24 cellular contexts compared by ENCODE assay signal in the genomic region with DNA sequence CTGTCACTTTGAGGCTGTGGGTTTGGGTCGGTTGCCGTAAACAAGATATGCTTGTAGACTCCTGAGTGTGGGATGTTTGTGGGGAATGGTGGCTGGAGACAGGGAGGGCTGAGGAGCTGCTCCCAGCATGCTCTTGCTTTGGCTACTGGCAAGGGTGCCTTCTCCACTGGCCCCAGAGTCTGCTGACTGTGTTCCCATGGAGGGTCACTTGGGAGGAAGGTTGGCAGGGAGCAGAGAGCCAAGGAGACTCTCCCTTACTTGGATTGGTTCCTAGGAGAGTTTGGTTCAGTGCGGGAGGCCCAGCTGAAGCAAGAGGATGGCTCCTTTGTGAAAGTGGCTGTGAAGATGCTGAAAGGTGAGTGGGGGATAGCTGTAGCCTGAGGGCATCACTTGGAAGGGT. TPM values are rescaled to one million over a fixed set of nuclear protein-coding genes. Genes with fewer than 3 reads are reported as not detected.
"Had no signal": no experiment of that assay in that cellular context is flagged by ENCODE, and none has a peak within 500 bp of the region (broad histone marks: within the 10 kb centered on the region; RNA-seq: fewer than 3 reads in every experiment).

No MANE protein-coding gene starts in this region.

- H3K4me3 ChIP-seq: body of pancreas, cardiac muscle cell, hepatocyte, left ventricle myocardium inferior, psoas muscle, right atrium auricular region, transverse colon, uterus had no signal

- H3K9me3 ChIP-seq: body of pancreas, left ventricle myocardium inferior, psoas muscle, right atrium auricular region, transverse colon, uterus had no signal

- DNase-seq: activated CD4-positive, alpha-beta T cell treated with anti-CD3 and anti-CD28 coated beads, Interleukin-2, amount 10 ng/mL, durations not matched to agents 24 days and 14 days; activated CD8-positive, alpha-beta memory T cell treated with anti-CD3 and anti-CD28 coated beads, Interleukin-2, amount 10 ng/mL, durations not matched to agents 7 days and 5 days; activated CD8-positive, alpha-beta T cell treated with anti-CD3 and anti-CD28 coated beads for 36 hours; activated effector memory CD4-positive, alpha-beta T cell treated with anti-CD3 and anti-CD28 coated beads, Interleukin-2, amount 50 U/mL, for 16 hours; activated naive CD4-positive, alpha-beta T cell treated with anti-CD3 and anti-CD28 coated beads, Interleukin-2, amount 10 ng/mL, durations not matched to agents 7 days and 5 days; activated T-cell treated with anti-CD3 and anti-CD28 coated beads for 4 hours; body of pancreas; effector CD8-positive, alpha-beta T cell; glutamatergic neuron; immature natural killer cell; kidney glomerular epithelial cell; left ventricle myocardium inferior; psoas muscle; stimulated activated CD4-positive, alpha-beta T cell treated with anti-CD3 and anti-CD28 coated beads, Interleukin-4, amount 100 ng/mL, for 24 hours; stimulated activated naive CD8-positive, alpha-beta T cell treated with anti-CD3 and anti-CD28 coated beads, Interleukin-15, Interleukin-2, amounts not matched to agents 100 U/mL and 50 U/mL, for 24 hours; transverse colon; uterus had no signal

- H3K36me3 ChIP-seq: cardiac muscle cell, right atrium auricular region, transverse colon, uterus had no signal

- H3K4me1 ChIP-seq: psoas muscle, transverse colon, uterus had no signal

- H3K27me3 ChIP-seq: body of pancreas, cardiac muscle cell, hepatocyte, right atrium auricular region, transverse colon, uterus had no signal

- ATAC-seq: activated CD8-positive, alpha-beta memory T cell treated with anti-CD3 and anti-CD28 coated beads, Interleukin-2, amount 10 ng/mL, durations not matched to agents 7 days and 5 days; activated CD8-positive, alpha-beta T cell treated with anti-CD3 and anti-CD28 coated beads for 36 hours; body of pancreas; esophagus mucosa; psoas muscle; stimulated activated naive CD8-positive, alpha-beta T cell treated with anti-CD3 and anti-CD28 coated beads, Interleukin-15, Interleukin-2, amounts not matched to agents 100 U/mL and 50 U/mL, for 24 hours had no signal

- H3K27ac ChIP-seq: body of pancreas, cardiac muscle cell, hepatocyte, left ventricle myocardium inferior, psoas muscle, right atrium auricular region, transverse colon, uterus had no signal

RNA-seq across cellular contexts. Expression of gene LTK, which starts 57.1 kb away (rescaled TPM):
- total RNA-seq: activated CD4-positive, alpha-beta T cell treated with anti-CD3 and anti-CD28 coated beads, Interleukin-2, amount 10 ng/mL, durations not matched to agents 24 days and 14 days; body of pancreas; frontal cortex; lung microvascular endothelial cell; osteoblast had no signal
